ENCODE assay signal across 32 cellular contexts in the genomic region with DNA sequence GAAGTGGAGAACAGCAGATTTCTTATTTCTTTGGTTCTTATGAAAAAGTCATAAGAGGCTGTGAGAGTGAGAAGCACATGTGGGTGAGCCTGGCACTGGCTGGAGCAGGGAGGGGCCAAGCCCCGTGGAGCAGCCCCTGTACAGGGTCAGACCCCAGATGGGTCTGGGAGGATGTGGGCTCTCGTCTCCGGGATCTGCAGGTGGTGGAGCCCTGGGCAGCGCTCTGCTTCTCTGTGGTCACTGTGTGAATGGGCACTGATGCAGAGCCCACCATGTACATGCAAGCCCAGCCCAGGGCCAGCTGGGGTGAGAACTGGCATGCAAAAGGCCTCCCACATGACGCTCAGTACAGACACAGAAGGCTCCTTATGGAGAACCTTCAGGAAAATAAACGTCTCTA.
"Had no signal": no experiment of that assay in that cellular context is flagged by ENCODE, and none has a peak within 500 bp of the region (broad histone marks: within the 10 kb centered on the region; RNA-seq: fewer than 3 reads in every experiment).

No MANE protein-coding gene starts in this region.

- H3K4me1 Mint-ChIP-seq: activated B cell treated with CpG ODN at 0.5 μM for 24 hours; activated CD4-positive, alpha-beta memory T cell treated with anti-CD3 and anti-CD28 coated beads, Interleukin-2, amount 10 ng/mL, durations not matched to agents 7 days and 5 days; activated CD4-positive, alpha-beta T cell treated with anti-CD3 and anti-CD28 coated beads, Interleukin-2, amount 10 ng/mL, durations not matched to agents 7 days and 5 days; activated CD8-positive, alpha-beta memory T cell treated with anti-CD3 and anti-CD28 coated beads, Interleukin-2, amount 10 ng/mL, durations not matched to agents 7 days and 5 days; activated naive CD4-positive, alpha-beta T cell treated with anti-CD3 and anti-CD28 coated beads, Interleukin-2, amount 10 ng/mL, durations not matched to agents 7 days and 5 days; activated naive CD4-positive, alpha-beta T cell treated with anti-CD3 and anti-CD28 coated beads, Interleukin-2, amount 50 U/mL, for 24 hours; activated naive CD8-positive, alpha-beta T cell treated with anti-CD3 and anti-CD28 coated beads, Interleukin-2, amount 10 ng/mL, durations not matched to agents 7 days and 5 days; activated naive CD8-positive, alpha-beta T cell treated with anti-CD3 and anti-CD28 coated beads, Interleukin-2, amount 50 U/mL, for 24 hours had no signal

- H3K36me3 Mint-ChIP-seq: activated CD8-positive, alpha-beta memory T cell treated with anti-CD3 and anti-CD28 coated beads, Interleukin-2, amount 10 ng/mL, durations not matched to agents 7 days and 5 days; activated naive CD4-positive, alpha-beta T cell treated with anti-CD3 and anti-CD28 coated beads, Interleukin-2, amount 10 ng/mL, durations not matched to agents 7 days and 5 days; activated naive CD8-positive, alpha-beta T cell treated with anti-CD3 and anti-CD28 coated beads, Interleukin-2, amount 10 ng/mL, durations not matched to agents 7 days and 5 days had no signal

- H3K36me3 ChIP-seq: cardiac muscle cell had no signal

- ATAC-seq: activated CD8-positive, alpha-beta memory T cell treated with anti-CD3 and anti-CD28 coated beads, Interleukin-2, amount 10 ng/mL, durations not matched to agents 7 days and 5 days; activated CD8-positive, alpha-beta T cell treated with anti-CD3 and anti-CD28 coated beads, Interleukin-2, amount 10 ng/mL, durations not matched to agents 7 days and 5 days; activated naive CD8-positive, alpha-beta T cell treated with anti-CD3 and anti-CD28 coated beads, Interleukin-2, amount 50 U/mL, for 24 hours had no signal

- H3K27me3 Mint-ChIP-seq: activated B cell treated with CpG ODN at 0.5 μM for 24 hours; activated CD4-positive, alpha-beta memory T cell treated with anti-CD3 and anti-CD28 coated beads, Interleukin-2, amount 10 ng/mL, durations not matched to agents 7 days and 5 days; activated CD4-positive, alpha-beta T cell treated with anti-CD3 and anti-CD28 coated beads, Interleukin-2, amount 10 ng/mL, durations not matched to agents 7 days and 5 days; activated CD8-positive, alpha-beta memory T cell treated with anti-CD3 and anti-CD28 coated beads, Interleukin-2, amount 10 ng/mL, durations not matched to agents 7 days and 5 days; activated naive CD4-positive, alpha-beta T cell treated with anti-CD3 and anti-CD28 coated beads, Interleukin-2, amount 10 ng/mL, durations not matched to agents 7 days and 5 days; activated naive CD4-positive, alpha-beta T cell treated with anti-CD3 and anti-CD28 coated beads, Interleukin-2, amount 50 U/mL, for 24 hours; activated naive CD8-positive, alpha-beta T cell; activated naive CD8-positive, alpha-beta T cell treated with anti-CD3 and anti-CD28 coated beads, Interleukin-2, amount 10 ng/mL, durations not matched to agents 7 days and 5 days; activated naive CD8-positive, alpha-beta T cell treated with anti-CD3 and anti-CD28 coated beads, Interleukin-2, amount 50 U/mL, for 24 hours; activated T-cell treated with anti-CD3 and anti-CD28 coated beads, Interleukin-2, amount 50 U/mL, for 24 hours; brain; central memory CD8-positive, alpha-beta T cell had no signal

- H3K27me3 ChIP-seq: ascending aorta, cardiac muscle cell had no signal

- H3K27ac Mint-ChIP-seq: activated B cell treated with CpG ODN at 0.5 μM for 24 hours; activated CD4-positive, alpha-beta memory T cell treated with anti-CD3 and anti-CD28 coated beads, Interleukin-2, amount 10 ng/mL, durations not matched to agents 7 days and 5 days; activated CD4-positive, alpha-beta T cell treated with anti-CD3 and anti-CD28 coated beads, Interleukin-2, amount 10 ng/mL, durations not matched to agents 7 days and 5 days; activated CD8-positive, alpha-beta memory T cell treated with anti-CD3 and anti-CD28 coated beads, Interleukin-2, amount 10 ng/mL, durations not matched to agents 7 days and 5 days; activated CD8-positive, alpha-beta T cell treated with anti-CD3 and anti-CD28 coated beads, Interleukin-2, amount 10 ng/mL, durations not matched to agents 7 days and 5 days; activated naive CD4-positive, alpha-beta T cell treated with anti-CD3 and anti-CD28 coated beads, Interleukin-2, amount 10 ng/mL, durations not matched to agents 7 days and 5 days; activated naive CD4-positive, alpha-beta T cell treated with anti-CD3 and anti-CD28 coated beads, Interleukin-2, amount 50 U/mL, for 24 hours; activated naive CD8-positive, alpha-beta T cell; activated naive CD8-positive, alpha-beta T cell treated with anti-CD3 and anti-CD28 coated beads, Interleukin-2, amount 10 ng/mL, durations not matched to agents 7 days and 5 days; activated naive CD8-positive, alpha-beta T cell treated with anti-CD3 and anti-CD28 coated beads, Interleukin-2, amount 50 U/mL, for 24 hours; activated T-cell treated with anti-CD3 and anti-CD28 coated beads, Interleukin-2, amount 50 U/mL, for 24 hours; activated T-helper 2 cell treated with anti-CD3 and anti-CD28 coated beads, Interferon-gamma antibody, Interleukin-2, Interleukin-4, amounts not matched to agents 10 μg/mL and 5 μg/mL and 100 μg/mL, durations not matched to agents 14 hours and 24 hours and 36 hours; T-helper 1 cell treated with Interleukin-12 subunit alpha and Interleukin-12 subunit beta and Interleukin-4 antibody, amounts not matched to agents 30 μg/mL and 1 μg/mL, for 36 hours; T-helper 2 cell treated with Interferon-gamma antibody and Interleukin-4, amounts not matched to agents 5 μg/mL and 100 μg/mL, for 36 hours had no signal

- DNase-seq: activated B cell treated with CpG ODN at 0.5 μM for 24 hours; activated CD4-positive, alpha-beta memory T cell treated with anti-CD3 and anti-CD28 coated beads, Interleukin-2, amount 10 ng/mL, durations not matched to agents 7 days and 5 days; activated CD4-positive, alpha-beta T cell treated with anti-CD3 and anti-CD28 coated beads for 48 hours; activated CD4-positive, alpha-beta T cell treated with anti-CD3 and anti-CD28 coated beads, Interleukin-2, amount 10 ng/mL, durations not matched to agents 7 days and 5 days; activated CD4-positive, alpha-beta T cell treated with anti-CD3 and anti-CD28 coated beads, Interleukin-2, amount 50 U/mL, for 48 hours; activated CD4-positive, CD25-positive, alpha-beta regulatory T cell treated with anti-CD3 and anti-CD28 coated beads, Interleukin-2, amount 50 U/mL, for 72 hours; activated CD8-positive, alpha-beta memory T cell treated with anti-CD3 and anti-CD28 coated beads for 24 hours; activated CD8-positive, alpha-beta memory T cell treated with anti-CD3 and anti-CD28 coated beads, Interleukin-2, amount 10 ng/mL, durations not matched to agents 7 days and 5 days; activated CD8-positive, alpha-beta memory T cell treated with anti-CD3 and anti-CD28 coated beads, Interleukin-2, amount 50 U/mL, for 48 hours; activated CD8-positive, alpha-beta T cell treated with anti-CD3 and anti-CD28 coated beads, Interleukin-2, amount 10 ng/mL, durations not matched to agents 7 days and 5 days; activated effector memory CD4-positive, alpha-beta T cell treated with Interleukin-2 at 50 U/mL for 16 hours; activated gamma-delta T cell; activated naive CD4-positive, alpha-beta T cell treated with anti-CD3 and anti-CD28 coated beads, Interleukin-2, amount 10 ng/mL, durations not matched to agents 7 days and 5 days; activated naive CD4-positive, alpha-beta T cell treated with Interleukin-2 at 50 U/mL for 16 hours; activated naive CD8-positive, alpha-beta T cell treated with anti-CD3 and anti-CD28 coated beads, Interleukin-2, amount 10 ng/mL, durations not matched to agents 7 days and 5 days; activated naive CD8-positive, alpha-beta T cell treated with anti-CD3 and anti-CD28 coated beads, Interleukin-2, amount 50 U/mL, for 24 hours; activated T-cell treated with anti-CD3 and anti-CD28 coated beads, Interleukin-2, amount 50 U/mL, for 24 hours; activated T-cell treated with anti-CD3 and anti-CD28 coated beads, Interleukin-2, amount 50 U/mL, for 48 hours; SW 1271; T-helper 1 cell; T-helper 2 cell; T-helper 9 cell had no signal

- H3K9me3 Mint-ChIP-seq: activated B cell treated with CpG ODN at 0.5 μM for 24 hours; activated CD4-positive, alpha-beta memory T cell treated with anti-CD3 and anti-CD28 coated beads, Interleukin-2, amount 10 ng/mL, durations not matched to agents 7 days and 5 days; activated CD4-positive, alpha-beta T cell treated with anti-CD3 and anti-CD28 coated beads, Interleukin-2, amount 10 ng/mL, durations not matched to agents 7 days and 5 days; activated naive CD4-positive, alpha-beta T cell treated with anti-CD3 and anti-CD28 coated beads, Interleukin-2, amount 10 ng/mL, durations not matched to agents 7 days and 5 days; activated naive CD4-positive, alpha-beta T cell treated with anti-CD3 and anti-CD28 coated beads, Interleukin-2, amount 50 U/mL, for 24 hours; activated naive CD8-positive, alpha-beta T cell treated with anti-CD3 and anti-CD28 coated beads, Interleukin-2, amount 10 ng/mL, durations not matched to agents 7 days and 5 days; activated naive CD8-positive, alpha-beta T cell treated with anti-CD3 and anti-CD28 coated beads, Interleukin-2, amount 50 U/mL, for 24 hours; activated T-cell treated with anti-CD3 and anti-CD28 coated beads, Interleukin-2, amount 50 U/mL, for 24 hours; activated T-helper 2 cell treated with anti-CD3 and anti-CD28 coated beads, Interferon-gamma antibody, Interleukin-2, Interleukin-4, amounts not matched to agents 10 μg/mL and 5 μg/mL and 100 μg/mL, durations not matched to agents 14 hours and 24 hours and 36 hours; brain; central memory CD8-positive, alpha-beta T cell; T-helper 1 cell treated with Interleukin-12 subunit alpha and Interleukin-12 subunit beta and Interleukin-4 antibody, amounts not matched to agents 30 μg/mL and 1 μg/mL, for 36 hours; T-helper 2 cell treated with Interferon-gamma antibody and Interleukin-4, amounts not matched to agents 5 μg/mL and 100 μg/mL, for 36 hours had no signal

- H3K27ac ChIP-seq: ascending aorta, cardiac muscle cell, VCaP had no signal

- H3K4me3 ChIP-seq: ascending aorta, cardiac muscle cell had no signal

- H3K4me3 Mint-ChIP-seq: activated B cell treated with CpG ODN at 0.5 μM for 24 hours; activated CD4-positive, alpha-beta memory T cell treated with anti-CD3 and anti-CD28 coated beads, Interleukin-2, amount 10 ng/mL, durations not matched to agents 7 days and 5 days; activated CD4-positive, alpha-beta T cell treated with anti-CD3 and anti-CD28 coated beads, Interleukin-2, amount 10 ng/mL, durations not matched to agents 7 days and 5 days; activated CD8-positive, alpha-beta memory T cell treated with anti-CD3 and anti-CD28 coated beads, Interleukin-2, amount 10 ng/mL, durations not matched to agents 7 days and 5 days; activated CD8-positive, alpha-beta T cell treated with anti-CD3 and anti-CD28 coated beads, Interleukin-2, amount 10 ng/mL, durations not matched to agents 7 days and 5 days; activated naive CD4-positive, alpha-beta T cell treated with anti-CD3 and anti-CD28 coated beads, Interleukin-2, amount 10 ng/mL, durations not matched to agents 7 days and 5 days; activated naive CD4-positive, alpha-beta T cell treated with anti-CD3 and anti-CD28 coated beads, Interleukin-2, amount 50 U/mL, for 24 hours; activated naive CD8-positive, alpha-beta T cell; activated naive CD8-positive, alpha-beta T cell treated with anti-CD3 and anti-CD28 coated beads, Interleukin-2, amount 10 ng/mL, durations not matched to agents 7 days and 5 days; activated naive CD8-positive, alpha-beta T cell treated with anti-CD3 and anti-CD28 coated beads, Interleukin-2, amount 50 U/mL, for 24 hours; activated T-cell treated with anti-CD3 and anti-CD28 coated beads, Interleukin-2, amount 50 U/mL, for 24 hours; brain; central memory CD8-positive, alpha-beta T cell; T-helper 1 cell treated with Interleukin-12 subunit alpha and Interleukin-12 subunit beta and Interleukin-4 antibody, amounts not matched to agents 30 μg/mL and 1 μg/mL, for 36 hours; T-helper 2 cell treated with Interferon-gamma antibody and Interleukin-4, amounts not matched to agents 5 μg/mL and 100 μg/mL, for 36 hours had no signal

- H3K9me3 ChIP-seq: ascending aorta had no signal
